ENCODE assay signal across 9 cellular contexts in the genomic region with DNA sequence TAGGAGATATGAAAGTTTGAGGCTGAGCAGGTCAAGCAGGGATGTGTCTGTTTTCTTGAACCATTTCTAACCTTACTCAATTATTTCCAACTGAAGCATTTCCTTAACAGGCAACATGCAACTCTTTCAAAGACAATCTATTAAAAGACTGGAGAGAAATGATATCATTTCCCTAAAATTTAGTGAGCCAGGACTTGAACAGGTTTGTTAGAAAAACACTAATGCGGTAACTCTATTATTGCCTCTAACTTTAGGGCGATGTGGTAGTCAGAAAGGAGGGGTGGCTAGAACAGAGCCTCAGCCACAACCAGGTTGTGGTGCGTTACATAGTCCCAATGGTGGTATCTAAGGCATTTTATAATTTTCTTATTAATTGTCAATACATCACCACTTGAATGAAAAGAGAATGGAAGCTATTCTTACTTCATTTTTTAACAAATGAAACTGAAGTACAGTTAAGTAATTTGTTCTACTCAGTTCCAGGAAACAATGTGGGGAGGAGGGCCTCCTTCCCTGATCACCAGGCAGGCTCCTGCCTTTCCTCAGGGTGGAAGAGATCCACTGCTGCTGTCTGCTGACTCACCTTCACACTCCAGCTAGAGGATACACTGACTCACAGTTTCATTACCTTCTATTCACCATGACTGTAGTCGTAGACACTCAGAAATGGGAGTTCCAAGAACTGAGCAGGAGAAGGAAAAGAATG. TPM values are rescaled to one million over a fixed set of nuclear protein-coding genes. Genes with fewer than 3 reads are reported as not detected.
DNase-seq lines count a peak whose midpoint lies in the region; ATAC-seq and TF ChIP-seq lines count a peak whose summit lies in the region.
"Had no signal": no experiment of that assay in that cellular context is flagged by ENCODE, and none has a peak within 500 bp of the region (broad histone marks: within the 10 kb centered on the region; RNA-seq: fewer than 3 reads in every experiment).

No MANE protein-coding gene starts in this region.

- no peaks in the 10 kb centered on the region for H3K27me3 ChIP-seq in ascending aorta
- H3K27me3 ChIP-seq in uterus, result no peaks in the 10 kb centered on the region
- no peaks in the 10 kb centered on the region for H3K27me3 ChIP-seq in CD4-positive, alpha-beta T cell (ENCODE audit: control insufficient read depth, insufficient read depth, low read length)

- no peak overlapping the region for H3K4me3 Mint-ChIP-seq in CD4-positive, alpha-beta T cell

- H3K9me3 ChIP-seq in ascending aorta (no peaks in the 10 kb centered on the region), uterus (no peaks in the 10 kb centered on the region)
- no peaks in the 10 kb centered on the region for H3K9me3 ChIP-seq in CD4-positive, alpha-beta T cell (ENCODE audit: control insufficient read depth, low read length)

- H3K9me3 Mint-ChIP-seq in CD4-positive, alpha-beta T cell, result no peaks in the 10 kb centered on the region

- peaks cover 13% of the 10 kb centered on the region for H3K27me3 Mint-ChIP-seq in CD4-positive, alpha-beta T cell

- intact Hi-C loops in ascending aorta (cut with DNase I), result loop anchor here (2.0 kb wide), 1 partner anchor 35 kb away; no protein-coding TSS in a partner anchor
- intact Hi-C loops in uterus (cut with DNase I; ENCODE audit: low total_unique reads), result no loop called here
- intact Hi-C loops in CD4-positive, alpha-beta T cell (cut with DNase I, micrococcal nuclease), result no loop called here

- peaks cover 5 to 36% of the 10 kb centered on the region in 2 donors for H3K4me1 ChIP-seq in ascending aorta
- H3K4me1 ChIP-seq in uterus, result peaks cover 4 to 7% of the 10 kb centered on the region in 2 donors

- peak in 1 of 2 donors; percentile 10 for TF ChIP-seq POLR2A in uterus (IDR thresholded peaks at IDR 0.05)

- H3K27ac Mint-ChIP-seq in CD4-positive, alpha-beta T cell, result no peak overlapping the region

- POLR2A ChIA-PET in CD4-positive, alpha-beta T cell (lab: Charles Lee), result no interaction called here

- no peak overlapping the region for H3K4me3 ChIP-seq in ascending aorta
- H3K4me3 ChIP-seq in uterus, result no peak overlapping the region

- no peaks in the 10 kb centered on the region for H3K36me3 Mint-ChIP-seq in CD4-positive, alpha-beta T cell (ENCODE audit: low read depth)

- CTCF ChIA-PET in CD4-positive, alpha-beta T cell (lab: Charles Lee), result no interaction called here

- TF ChIP-seq CTCF in ascending aorta (IDR thresholded peaks at IDR 0.05) (no peak), uterus (IDR thresholded peaks at IDR 0.05) (no peak)
- no peak for TF ChIP-seq CTCF in CD4-positive, alpha-beta T cell (IDR thresholded peaks at IDR 0.05)

- H3K4me1 Mint-ChIP-seq in CD4-positive, alpha-beta T cell (ENCODE audit: low read depth), result peaks cover 11% of the 10 kb centered on the region

- H3K36me3 ChIP-seq in ascending aorta (no peaks in the 10 kb centered on the region), uterus (no peaks in the 10 kb centered on the region)

- DNase-seq in DMS53 (lab: John Stamatoyannopoulos, UW) (peak; percentile 83), HS-5 (ENCODE audit: low read depth) (peak; percentile 82), ascending aorta (ENCODE audit: low spot score in 2 of 2) (peak; percentile 27 to 83), kidney glomerular epithelial cell (lab: John Stamatoyannopoulos, UW) (peak; percentile 90), uterus (peak; percentile 42 to 75), NCI-H1105 treated with DMSO at 0.1 percent for 48 hours (lab: John Stamatoyannopoulos, UW) (no peak)
- DNase-seq in CD4-positive, alpha-beta T cell, result no peak

- H3K27ac ChIP-seq in ascending aorta, result peak overlapping the region; percentile 69 to 82
- H3K27ac ChIP-seq in uterus, result peak overlapping the region; percentile 78 to 86
- no peak overlapping the region for H3K27ac ChIP-seq in CD4-positive, alpha-beta T cell (ENCODE audit: low read depth, low read length)
- H3K27ac ChIP-seq: HL-60 had no signal

- no peak for ATAC-seq in HG03159 (IDR thresholded peaks at IDR 0.05; ENCODE audit: unreplicated experiment)
- ATAC-seq in CD4-positive, alpha-beta T cell (ENCODE audit: poor library complexity), result no peak

RNA-seq across cellular contexts. Expression of gene MYO1E, which starts 22.8 kb away (rescaled TPM):
- 48.0 TPM for total RNA-seq in ascending aorta
- 10 to 100 TPM; 23.3 to 99.8 (median 66.5) TPM for total RNA-seq in uterus
- total RNA-seq in CD4-positive, alpha-beta T cell, result under 1 TPM; 0.59 to 0.63 TPM

Comparison
In these comparisons a context has a peak if more than half of its experiments do, and no peak if none do; other contexts are left out.
1. DNase-seq: peak in DMS53 (single experiment), HS-5 (single experiment), ascending aorta (2 of 2), kidney glomerular epithelial cell (single experiment) and uterus (2 of 2); none in CD4-positive, alpha-beta T cell (0 of 10) and NCI-H1105 treated with DMSO at 0.1 percent for 48 hours (single experiment).
2. RNA of gene MYO1E, which starts 22.8 kb away (total RNA-seq): 23.3 to 99.8 TPM in uterus and 48.0 TPM in ascending aorta (single experiment); 0.59 to 0.63 TPM in CD4-positive, alpha-beta T cell; every median in the first group is over 10 times any median in the second.